Comparison of ENCODE assay signal across 8 cellular contexts in genomic region chr15:74384566-74385441, GRCh38. TPM values are rescaled to one million over a fixed set of nuclear protein-coding genes. Genes with fewer than 3 reads are reported as not detected.
A peak's percentile ranks its signal among the peaks of the same experiment; 100 is the strongest.
DNase-seq lines count a peak whose midpoint lies in the region; ATAC-seq, FAIRE-seq and TF ChIP-seq lines count a peak whose summit lies in the region.

No MANE protein-coding gene starts in this region.

- H3K23ac ChIP-seq in H1 (ENCODE audit: insufficient read length) = no peak overlapping the region

- H3K4me1 ChIP-seq in BLaER1 (peaks cover 74% of the 10 kb centered on the region), H1 (replicated peaks in 1 of 4; ENCODE audit: control insufficient read depth in 3 of 4, insufficient read depth in 4 of 4, low read length in 3 of 4) (peaks cover 0 to 18% (median 8%) of the 10 kb centered on the region in 4 experiments; a peak in 5 of 7 replicates)

- no peak overlapping the region for H4K91ac ChIP-seq in H1 (replicated peaks; ENCODE audit: insufficient read length, low read length)

- H4K20me1 ChIP-seq in BLaER1 = no peaks in the 10 kb centered on the region
- no peaks in the 10 kb centered on the region for H4K20me1 ChIP-seq in H1 (replicated peaks in 1 of 2; ENCODE audit: control insufficient read depth in 1 of 2, insufficient read depth in 2 of 2, low read length in 2 of 2)

- no peak for TF ChIP-seq CTCF in H1 (IDR thresholded peaks at IDR 0.05; ENCODE audit: control extremely low read depth in 1 of 3, insufficient read depth in 1 of 3, low read depth in 1 of 3, low read length in 3 of 3)

- WGBS in H1 (ENCODE audit: extremely low coverage in 1 of 2, insufficient coverage in 1 of 2, insufficient read length in 1 of 2, insufficient replicate concordance in 2 of 2, low coverage in 1 of 2, low lambda C conversion rate in 2 of 2, missing lambda C conversion rate in 1 of 2), 2 experiments = 85% methylated on average over 9 of the region's 9 CpGs; no CpG with 5 or more reads in 1 of the 2 experiments

- H4K5ac ChIP-seq in H1 (ENCODE audit: insufficient read length, low read depth, low read length) = no peak overlapping the region

- H3K18ac ChIP-seq in H1 (ENCODE audit: extremely low read depth, low read length) = no peak overlapping the region

- FAIRE-seq in H1 (lab: Jason Lieb, UNC) = no peak

- no peaks in the 10 kb centered on the region for H3K79me2 ChIP-seq in H1 (ENCODE audit: control insufficient read depth in 1 of 2, insufficient read depth in 2 of 2, low read length in 2 of 2)

- H2BK12ac ChIP-seq in H1 (ENCODE audit: low read depth, low read length) = peak overlapping the region; percentile 60; the same call in 1 of the 2 replicates

- H2BK20ac ChIP-seq in H1 (ENCODE audit: low read length) = no peak overlapping the region

- H2BK120ac ChIP-seq in H1 (replicated peaks; ENCODE audit: low read depth, low read length) = no peak overlapping the region

- H3K4me3 ChIP-seq in BLaER1 = no peak overlapping the region
- no peak overlapping the region for H3K4me3 ChIP-seq in H1 (ENCODE audit: extremely low read depth in 1 of 4, insufficient read depth in 2 of 4, low read depth in 3 of 4, low read length in 4 of 4)

- 0 out of 2 replicates have a peak overlapping the region, but pooled peaks have one; percentile 88 for H2BK15ac ChIP-seq in H1 (ENCODE audit: low read length)

- TF ChIP-seq RAD21 in H1 (IDR thresholded peaks at IDR 0.05 in 1 of 2, conservative IDR thresholded peaks at IDR 0.05 in 1 of 2; ENCODE audit: low read depth in 2 of 2, low read length in 2 of 2) = no peak

- no peak overlapping the region for H2AK5ac ChIP-seq in H1 (ENCODE audit: low read depth, low read length)

- no peaks in the 10 kb centered on the region for H3K9me3 ChIP-seq in BLaER1
- H3K9me3 ChIP-seq in H1 (ENCODE audit: insufficient read depth in 2 of 2, low read depth in 1 of 2, low read length in 1 of 2) = no peaks in the 10 kb centered on the region

- CTCF ChIA-PET in H1 (lab: Charles Lee; ENCODE audit: partially characterized antibody) = interaction anchor here (0.6 to 36.8 kb wide), 24 partner anchors 9 to 493 kb away, joined by 3 to 1311 read pairs (median 4); partner anchors contain the start of gene SEMA7A

- ATAC-seq in HG03060 (IDR thresholded peaks at IDR 0.05; ENCODE audit: low read depth, unreplicated experiment) = peak; percentile 37

- TF ChIP-seq POLR2A in GM18951 (IDR thresholded peaks at IDR 0.05; ENCODE audit: extremely low read depth, insufficient read depth, insufficient read length) = peak; percentile 73
- no peak for TF ChIP-seq POLR2A in H1 (IDR thresholded peaks at IDR 0.05; ENCODE audit: control extremely low read depth in 1 of 2, low read depth in 2 of 2, low read length in 2 of 2)

- POLR2A ChIA-PET in H1 (lab: Charles Lee; ENCODE audit: partially characterized antibody) = interaction anchor here (0.8 to 2.1 kb wide), 7 partner anchors 10 to 77 kb away, joined by 3 to 5 read pairs (median 3); partner anchors contain the start of gene UBL7

- H2AFZ ChIP-seq in H1 (ENCODE audit: low read length) = no peak overlapping the region

- 0 out of 2 replicates have a peak overlapping the region, but pooled peaks have one; percentile 35 for H2BK5ac ChIP-seq in H1 (ENCODE audit: low read depth, low read length)

- no peak overlapping the region for H3K9ac ChIP-seq in BLaER1
- no peak overlapping the region for H3K9ac ChIP-seq in H1 (replicated peaks in 1 of 4; ENCODE audit: extremely low read depth in 1 of 4, low read depth in 3 of 4, low read length in 3 of 4)

- no peaks in the 10 kb centered on the region for H3K23me2 ChIP-seq in H1 (ENCODE audit: low read depth, low read length)

- no peaks in the 10 kb centered on the region for H3K36me3 ChIP-seq in BLaER1
- H3K36me3 ChIP-seq in H1 (ENCODE audit: control insufficient read depth in 2 of 4, insufficient read depth in 4 of 4, low read length in 3 of 4) = no peaks in the 10 kb centered on the region

- no peak overlapping the region for H3K14ac ChIP-seq in H1 (ENCODE audit: insufficient read length)

- peak; percentile 97 for DNase-seq in RPMI8226
- no peak for DNase-seq in H1 (ENCODE audit: low read depth in 1 of 2, low spot score in 2 of 2)
- DNase-seq in stimulated activated CD8-positive, alpha-beta memory T cell treated with anti-CD3 and anti-CD28 coated beads, Interleukin-12 subunit alpha, Interleukin-12 subunit beta, amount 100 ng/mL, for 1 hour (ENCODE audit: low read depth) = peak; percentile 34
- DNase-seq in COR-L47 (lab: John Stamatoyannopoulos, UW) = no peak
- DNase-seq in AG08395 (ENCODE audit: low spot score) = no peak

- peak overlapping the region; percentile 79 for H3K4me2 ChIP-seq in BLaER1
- H3K4me2 ChIP-seq in H1 (ENCODE audit: insufficient read depth in 1 of 2, low read depth in 2 of 2, low read length in 2 of 2) = no peak overlapping the region

- H3K27ac ChIP-seq in BLaER1 (no peak overlapping the region), H1 (ENCODE audit: low read depth, low read length) (no peak overlapping the region)

- no peak for TF ChIP-seq EP300 in H1 (IDR thresholded peaks at IDR 0.05; ENCODE audit: borderline replicate concordance in 1 of 2, low read depth in 2 of 2, low read length in 2 of 2)

- H4K8ac ChIP-seq in H1 (ENCODE audit: extremely low read depth, insufficient read depth, low read length) = no peak overlapping the region

- in situ Hi-C loops in GM18951 (cut with MboI; ENCODE audit: low sequenced_read_pairs, unreplicated experiment) = loop anchor here (5.0 kb wide), 1 partner anchor 57 kb away; no protein-coding TSS in a partner anchor

- H3K79me1 ChIP-seq in H1 (ENCODE audit: low read depth, low read length) = no peaks in the 10 kb centered on the region

- H3K27me3 ChIP-seq in BLaER1 (no peaks in the 10 kb centered on the region), H1 (replicated peaks in 1 of 4; ENCODE audit: control insufficient read depth in 3 of 4, extremely low read depth in 1 of 4, insufficient read depth in 3 of 4, low read length in 3 of 4) (no peaks in the 10 kb centered on the region)

- no peak overlapping the region for H3K4ac ChIP-seq in H1 (replicated peaks; ENCODE audit: insufficient read length, low read depth, low read length)

- no peak overlapping the region for H3K56ac ChIP-seq in H1 (replicated peaks; ENCODE audit: insufficient read length, low read depth, low read length)

TF ChIP-seq in H1, 55 proteins besides CTCF, POLR2A, EP300 and RAD21:
- TF ChIP-seq JUN (IDR thresholded peaks at IDR 0.05; ENCODE audit: low read depth, low read length) = no peak
- no peak for TF ChIP-seq CTBP2 (IDR thresholded peaks at IDR 0.05; ENCODE audit: borderline replicate concordance, insufficient read depth, insufficient read length, low read length)
- TF ChIP-seq FOSL1 (IDR thresholded peaks at IDR 0.05; ENCODE audit: insufficient read depth, low read depth, low read length) = no peak

RNA-seq across cellular contexts. Expression of gene CYP11A1, which starts 17.4 kb away (rescaled TPM):
- 1.9 and 3.3 TPM in 2 replicates for total RNA-seq in H1 (2021; fragmentation: NEBNext Ultra II Directional; extraction: Animal tissue kit (Norgen Biotek cat#: 25700))
- polyA plus RNA-seq in H1 (2011; rRNA removed) = 7.2 and 7.5 TPM in 2 replicates
- polyA plus RNA-seq in H1 (2011; cell fraction: cytosol; rRNA removed) = 6.9 TPM
- polyA plus RNA-seq in H1 (2011; cell fraction: nucleus; rRNA removed) = 7.1 TPM
- 3.6 to 5.9 TPM (median 4.9 TPM) in 4 replicates for polyA plus RNA-seq in H1 (2012, experiment 1 of 2)
- polyA plus RNA-seq in H1 (2012, experiment 2 of 2) = 4.9 TPM
- polyA plus RNA-seq in H1 (2013, experiment 1 of 2) = 2.0 TPM
- 2.0 TPM for polyA plus RNA-seq in H1 (2013, experiment 2 of 2)
- 6.3 and 7.6 TPM in 2 replicates for polyA minus RNA-seq in H1 (2011; rRNA and poly(A)+ RNA removed)
- polyA minus RNA-seq in H1 (2011; cell fraction: cytosol; rRNA and poly(A)+ RNA removed) = 4.3 TPM
- 2.8 TPM for polyA minus RNA-seq in H1 (2011; cell fraction: nucleus; rRNA and poly(A)+ RNA removed)

RNA-seq across cellular contexts. Expression of gene SEMA7A, which starts 49.0 kb away (rescaled TPM):
- total RNA-seq in H1 (2021; fragmentation: NEBNext Ultra II Directional; extraction: Animal tissue kit (Norgen Biotek cat#: 25700)) = 14.6 and 15.0 TPM in 2 replicates
- polyA plus RNA-seq in H1 (2011; rRNA removed) = 10.7 and 13.4 TPM in 2 replicates
- polyA plus RNA-seq in H1 (2011; cell fraction: cytosol; rRNA removed) = 10.9 TPM
- 19.2 TPM for polyA plus RNA-seq in H1 (2011; cell fraction: nucleus; rRNA removed)
- polyA plus RNA-seq in H1 (2012, experiment 1 of 2) = 10.5 to 14.0 TPM (median 12.0 TPM) in 4 replicates
- polyA plus RNA-seq in H1 (2012, experiment 2 of 2) = 11.5 TPM
- polyA plus RNA-seq in H1 (2013, experiment 1 of 2) = 16.7 TPM
- 16.7 TPM for polyA plus RNA-seq in H1 (2013, experiment 2 of 2)
- 10.7 and 12.5 TPM in 2 replicates for polyA minus RNA-seq in H1 (2011; rRNA and poly(A)+ RNA removed)
- 4.6 TPM for polyA minus RNA-seq in H1 (2011; cell fraction: cytosol; rRNA and poly(A)+ RNA removed)
- polyA minus RNA-seq in H1 (2011; cell fraction: nucleus; rRNA and poly(A)+ RNA removed) = 9.5 TPM

Comparison
In these comparisons a context has a peak if more than half of its experiments do, and no peak if none do; other contexts are left out.
1. DNase-seq: peak in RPMI8226 (single experiment) and stimulated activated CD8-positive, alpha-beta memory T cell treated with anti-CD3 and anti-CD28 coated beads, Interleukin-12 subunit alpha, Interleukin-12 subunit beta, amount 100 ng/mL, for 1 hour (single experiment); none in H1 (0 of 2), COR-L47 (single experiment) and AG08395 (single experiment).